10 cellular contexts compared by ENCODE assay signal in the genomic region with DNA sequence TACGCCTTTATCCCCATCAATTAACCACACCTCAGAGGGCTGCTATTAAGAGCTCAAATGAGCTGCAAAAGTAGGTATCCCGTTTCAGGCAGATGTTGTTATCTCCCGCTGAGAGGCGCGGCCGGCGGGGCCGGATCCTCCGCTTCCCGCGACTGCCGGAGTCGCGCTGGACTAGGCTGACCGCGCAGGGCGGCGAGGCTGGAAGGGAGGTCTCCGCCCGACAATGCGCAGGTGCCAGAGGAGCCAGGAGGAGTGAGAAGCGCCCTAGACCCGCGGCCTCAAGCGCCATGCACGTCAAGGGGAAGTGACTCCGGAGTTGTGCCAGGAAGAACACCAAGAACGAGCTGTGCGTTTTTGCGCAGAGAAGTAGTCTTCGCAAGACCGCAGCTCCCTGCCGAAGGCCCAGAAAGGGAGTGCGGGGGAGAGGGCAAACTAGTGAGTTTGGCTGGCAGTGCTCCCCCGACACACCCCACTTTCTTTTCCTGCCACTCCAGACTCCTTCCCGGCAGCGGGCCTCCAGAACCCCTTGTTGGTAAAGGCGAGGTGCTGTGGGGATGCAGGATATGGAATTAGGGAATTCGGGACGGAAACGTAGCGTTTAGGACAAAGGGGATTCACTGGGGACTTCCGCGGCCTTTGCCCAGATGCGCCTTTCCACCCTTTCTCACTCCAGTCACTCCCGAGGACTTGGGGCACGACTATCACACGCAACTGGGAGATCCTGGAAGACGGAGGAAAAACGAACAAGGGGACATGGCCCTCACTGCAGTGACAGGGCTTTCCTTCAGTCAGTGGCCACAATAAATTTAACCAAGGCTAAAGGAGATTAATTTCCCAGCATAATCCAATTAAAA. TPM values are rescaled to one million over a fixed set of nuclear protein-coding genes. Genes with fewer than 3 reads are reported as not detected.
A peak's percentile ranks its signal among the peaks of the same experiment; 100 is the strongest.
DNase-seq lines count a peak whose midpoint lies in the region; ATAC-seq and TF ChIP-seq lines count a peak whose summit lies in the region.
"Had no signal": no experiment of that assay in that cellular context is flagged by ENCODE, and none has a peak within 500 bp of the region (broad histone marks: within the 10 kb centered on the region; RNA-seq: fewer than 3 reads in every experiment).

No MANE protein-coding gene starts in this region.

- H3K27me3 ChIP-seq in GM23248 (replicated peaks; ENCODE audit: insufficient read depth) (no peaks in the 10 kb centered on the region), prostate gland (replicated peaks; ENCODE audit: insufficient read depth) (peaks cover 16% of the 10 kb centered on the region)

- no peak for TF ChIP-seq POLR2A in prostate gland (IDR thresholded peaks at IDR 0.05)

- H3K27me3 Mint-ChIP-seq in T-helper 17 cell (peaks cover 90% of the 10 kb centered on the region), glutamatergic neuron (ENCODE audit: unreplicated experiment) (peaks cover 47% of the 10 kb centered on the region)

- peak overlapping the region; percentile 66 for H2AFZ ChIP-seq in GM23248

- H3K4me1 ChIP-seq in GM23248 (ENCODE audit: insufficient read depth), result no peaks in the 10 kb centered on the region
- H3K4me1 ChIP-seq in prostate gland (replicated peaks), result peaks cover 3% of the 10 kb centered on the region

- in situ Hi-C loops in GM23248 (cut with MboI), result no loop called here

- no peaks in the 10 kb centered on the region for H4K20me1 ChIP-seq in GM23248 (ENCODE audit: insufficient read depth)

- no peaks in the 10 kb centered on the region for H3K9me3 ChIP-seq in GM23248 (ENCODE audit: low read depth)
- H3K9me3 ChIP-seq in T-helper 17 cell (ENCODE audit: control insufficient read depth, low read length, poor library complexity, severe bottlenecking), result peaks cover 3% of the 10 kb centered on the region
- H3K9me3 ChIP-seq in prostate gland, result no peaks in the 10 kb centered on the region

- intact Hi-C loops in prostate gland (cut with DNase I), result loop anchor here (10.0 kb wide), 2 partner anchors 148 to 1122 kb away; no protein-coding TSS in a partner anchor

- no peak overlapping the region for H3K9ac ChIP-seq in GM23248

- 30 to 34% methylated on average over 49 to 50 of the region's 50 CpGs for WGBS in GM23248 (ENCODE audit: low coverage in 1 of 2, low lambda C conversion rate in 2 of 2, missing lambda C conversion rate in 2 of 2), 2 experiments
- WGBS in prostate gland, result 12% methylated on average over 50 of the region's 50 CpGs

- H3K36me3 ChIP-seq in GM23248 (ENCODE audit: low read depth) (no peaks in the 10 kb centered on the region), prostate gland (no peaks in the 10 kb centered on the region)

- TF ChIP-seq CTCF in glutamatergic neuron (IDR thresholded peaks at IDR 0.05; ENCODE audit: partially characterized antibody, unreplicated experiment) (no peak), prostate gland (IDR thresholded peaks at IDR 0.05) (no peak)

- H3K27ac ChIP-seq in GM23248 (no peak overlapping the region), prostate gland (peak overlapping the region; percentile 69 to 81)

- H3K79me2 ChIP-seq in GM23248 (ENCODE audit: insufficient read depth), result peaks cover 90% of the 10 kb centered on the region

- H3K4me3 Mint-ChIP-seq in T-helper 17 cell (peak overlapping the region; percentile 55), glutamatergic neuron (ENCODE audit: unreplicated experiment) (peak overlapping the region; percentile 68)

- peak overlapping the region; percentile 65 for H3K27ac Mint-ChIP-seq in T-helper 17 cell
- H3K27ac Mint-ChIP-seq in glutamatergic neuron (ENCODE audit: unreplicated experiment), result no peak overlapping the region

- peaks cover 4% of the 10 kb centered on the region for H3K4me1 Mint-ChIP-seq in T-helper 17 cell
- peaks cover 9% of the 10 kb centered on the region for H3K4me1 Mint-ChIP-seq in glutamatergic neuron (ENCODE audit: low read depth, unreplicated experiment)

- H3K9me3 Mint-ChIP-seq in glutamatergic neuron (ENCODE audit: unreplicated experiment), result peaks cover 23% of the 10 kb centered on the region

- H3K4me3 ChIP-seq in GM23248 (peak overlapping the region; percentile 62), prostate gland (peak overlapping the region; percentile 9 to 14)

- peak; percentile 47 for DNase-seq in GM23248
- DNase-seq in T-helper 17 cell, result no peak
- DNase-seq in glutamatergic neuron, result peak; percentile 64
- DNase-seq in prostate gland (ENCODE audit: low spot score), result no peak
- no peak for DNase-seq in GM03348 (ENCODE audit: low spot score)
- DNase-seq in medulla oblongata (ENCODE audit: extremely low spot score), result no peak
- no peak for DNase-seq in NCI-H146 treated with DMSO at 0.1 percent for 48 hours (lab: John Stamatoyannopoulos, UW; ENCODE audit: unreplicated experiment)
- DNase-seq: NCI-H69 had no signal

- no peaks in the 10 kb centered on the region for H3F3A ChIP-seq in GM23248 (ENCODE audit: insufficient read depth)

- peak overlapping the region; percentile 62 for H3K4me2 ChIP-seq in GM23248 (ENCODE audit: unreplicated experiment)

- ATAC-seq in T-helper 17 cell (no peak), HG03469 (IDR thresholded peaks at IDR 0.05; ENCODE audit: unreplicated experiment) (no peak)

- H3K9me2 ChIP-seq in GM23248 (ENCODE audit: insufficient read depth), result no peaks in the 10 kb centered on the region

- H3K36me3 Mint-ChIP-seq in T-helper 17 cell (ENCODE audit: low read depth) (peaks cover 3% of the 10 kb centered on the region), glutamatergic neuron (ENCODE audit: unreplicated experiment) (no peaks in the 10 kb centered on the region)

RNA-seq across cellular contexts. Expression of gene NR2F1-AS1, which starts 8.0 kb away (rescaled TPM):
- 8.3 and 13.4 TPM in 2 replicates for total RNA-seq in GM23248 (2014; rRNA removed; shearing (Covaris generic))
- 33.7 and 36.0 TPM in 2 replicates for polyA plus RNA-seq in GM23248 (2016; fragmentation: Nextera tagmentation; extraction: Ambion mirVana)
- total RNA-seq in T-helper 17 cell, result not detected
- 0.39 TPM for total RNA-seq in glutamatergic neuron (ENCODE audit: unreplicated experiment)
- total RNA-seq in prostate gland, result 10 to 100 TPM; 11.9 to 12.4 TPM
- total RNA-seq: mononuclear cell had no signal

RNA-seq across cellular contexts. Expression of gene NR2F1, which starts 10.0 kb away (rescaled TPM):
- total RNA-seq in GM23248 (2014; rRNA removed; shearing (Covaris generic)), result 14.3 and 17.1 TPM in 2 replicates
- 4.5 and 5.6 TPM in 2 replicates for polyA plus RNA-seq in GM23248 (2016; fragmentation: Nextera tagmentation; extraction: Ambion mirVana)
- not detected for total RNA-seq in T-helper 17 cell
- total RNA-seq in glutamatergic neuron (ENCODE audit: unreplicated experiment), result 0.37 TPM
- 10 to 100 TPM; 14.9 to 49.3 TPM for total RNA-seq in prostate gland

Comparison
In these comparisons a context has a peak if more than half of its experiments do, and no peak if none do; other contexts are left out.
1. DNase-seq: peak in GM23248 (single experiment) and glutamatergic neuron (single experiment); none in T-helper 17 cell (0 of 3), prostate gland (single experiment), GM03348 (single experiment), medulla oblongata (single experiment) and NCI-H146 treated with DMSO at 0.1 percent for 48 hours (single experiment).
2. RNA of gene NR2F1, which starts 10.0 kb away (total RNA-seq): 14.9 to 49.3 TPM in prostate gland and 14.3 to 17.1 TPM in GM23248; 0.37 TPM in glutamatergic neuron (single experiment) and not detected in T-helper 17 cell; every median in the first group is over 10 times any median in the second.